In genomic region chr10:98030991-98031431, GRCh38 we compare ENCODE assay signal across 11 cellular contexts. TPM values are rescaled to one million over a fixed set of nuclear protein-coding genes. Genes with fewer than 3 reads are reported as not detected.
DNase-seq lines count a peak whose midpoint lies in the region; ATAC-seq and TF ChIP-seq lines count a peak whose summit lies in the region.
"Had no signal": no experiment of that assay in that cellular context is flagged by ENCODE, and none has a peak within 500 bp of the region (broad histone marks: within the 10 kb centered on the region; RNA-seq: fewer than 3 reads in every experiment).

No MANE protein-coding gene starts in this region.

- POLR2A ChIA-PET in PC-9 (lab: Charles Lee; ENCODE audit: unreplicated experiment): no interaction called here

- intact Hi-C loops in left ventricle myocardium superior (cut with micrococcal nuclease) (no loop called here), PC-9 (cut with micrococcal nuclease; ENCODE audit: unreplicated experiment) (no loop called here)

- peaks cover 58% of the 10 kb centered on the region for H3K27me3 ChIP-seq in BE2C
- no peaks in the 10 kb centered on the region for H3K27me3 ChIP-seq in WERI-Rb-1 (ENCODE audit: insufficient read depth, low read depth, severe bottlenecking)
- peaks cover 19% of the 10 kb centered on the region; the same call in 1 of the 2 replicates for H3K27me3 ChIP-seq in PC-9 (ENCODE audit: insufficient read depth, low read depth)

- no TSS peak for BruUV-seq in PC-9 (replicated peaks; lab: Mats Ljungman, UMichigan)

- H3F3A ChIP-seq in PC-9 (ENCODE audit: insufficient read depth, low read depth): no peaks in the 10 kb centered on the region

- H2AFZ ChIP-seq in PC-9: no peak overlapping the region

- H3K4me1 ChIP-seq in BE2C (no peaks in the 10 kb centered on the region), PC-9 (replicated peaks; ENCODE audit: insufficient read depth) (no peaks in the 10 kb centered on the region)

- H3K27me3 Mint-ChIP-seq in progenitor cell of endocrine pancreas: peaks cover 82% of the 10 kb centered on the region

- ATAC-seq in left ventricle myocardium superior: peak; percentile 13
- ATAC-seq: CD8-positive, alpha-beta T cell had no signal

- H3K9me3 ChIP-seq in BE2C: no peaks in the 10 kb centered on the region
- H3K9me3 ChIP-seq in WERI-Rb-1 (ENCODE audit: severe bottlenecking): no peaks in the 10 kb centered on the region
- no peaks in the 10 kb centered on the region for H3K9me3 ChIP-seq in PC-9 (ENCODE audit: insufficient read depth, low read depth)

- H3K27ac Mint-ChIP-seq in progenitor cell of endocrine pancreas: no peak overlapping the region
- H3K27ac Mint-ChIP-seq: CD8-positive, alpha-beta T cell had no signal

- H3K27ac ChIP-seq in WERI-Rb-1 (peak overlapping the region; percentile 77), PC-9 (no peak overlapping the region)

- TF ChIP-seq CTCF in BE2C (IDR thresholded peaks at IDR 0.05; ENCODE audit: low read depth, low read length): no peak
- no peak for TF ChIP-seq CTCF in WERI-Rb-1 (IDR thresholded peaks at IDR 0.05; ENCODE audit: low read depth, low read length)
- TF ChIP-seq CTCF in progenitor cell of endocrine pancreas (IDR thresholded peaks at IDR 0.05; ENCODE audit: unreplicated experiment): no peak
- no peak for TF ChIP-seq CTCF in PC-9 (conservative IDR thresholded peaks at IDR 0.05)

- peaks cover 3% of the 10 kb centered on the region for H3K4me1 Mint-ChIP-seq in progenitor cell of endocrine pancreas (ENCODE audit: low read depth)

- H3K9me3 Mint-ChIP-seq in progenitor cell of endocrine pancreas (ENCODE audit: low read depth): no peaks in the 10 kb centered on the region
- H3K9me3 Mint-ChIP-seq: CD8-positive, alpha-beta T cell had no signal

- H3K36me3 ChIP-seq in BE2C (no peaks in the 10 kb centered on the region), WERI-Rb-1 (no peaks in the 10 kb centered on the region), PC-9 (ENCODE audit: low read depth) (no peaks in the 10 kb centered on the region)

- H3K4me3 ChIP-seq in BE2C (ENCODE audit: low read depth, low read length) (no peak overlapping the region; the same call in 1 of the 2 replicates), WERI-Rb-1 (ENCODE audit: low read depth, low read length) (peak overlapping the region; percentile 60), PC-9 (no peak overlapping the region)

- H3K4me3 Mint-ChIP-seq in progenitor cell of endocrine pancreas (ENCODE audit: low read depth): peak overlapping the region; percentile 41

- no peaks in the 10 kb centered on the region for H3K79me2 ChIP-seq in PC-9 (ENCODE audit: low read depth)

- no peak overlapping the region for H3K4me2 ChIP-seq in PC-9

- no peaks in the 10 kb centered on the region for H4K20me1 ChIP-seq in PC-9 (ENCODE audit: insufficient read depth)

- H3K9me2 ChIP-seq in PC-9 (ENCODE audit: insufficient read depth): no peaks in the 10 kb centered on the region

- CTCF ChIA-PET in PC-9 (lab: Charles Lee): no interaction called here

- H3K36me3 Mint-ChIP-seq in progenitor cell of endocrine pancreas (ENCODE audit: insufficient read depth): no peaks in the 10 kb centered on the region
- H3K36me3 Mint-ChIP-seq: CD8-positive, alpha-beta T cell had no signal

- peak; percentile 26 for DNase-seq in BE2C
- peak; percentile 52 for DNase-seq in WERI-Rb-1
- DNase-seq in left ventricle myocardium superior: peak; percentile 36
- peak; percentile 23 for DNase-seq in progenitor cell of endocrine pancreas (ENCODE audit: low spot score, unreplicated experiment)
- no peak for DNase-seq in NCI-H345 treated with DMSO at 0.1 percent for 48 hours (lab: John Stamatoyannopoulos, UW; ENCODE audit: unreplicated experiment)
- no peak for DNase-seq in NCI-H510A treated with DMSO at 0.1 percent for 48 hours (lab: John Stamatoyannopoulos, UW)
- DNase-seq in effector CD4-positive, alpha-beta T cell: no peak
- no peak for DNase-seq in PC-9
- DNase-seq: CD8-positive, alpha-beta T cell; stimulated activated naive CD4-positive, alpha-beta T cell treated with Interleukin-2 at 50 U/mL for 16 hours had no signal

RNA-seq across cellular contexts. Expression of gene CRTAC1, which starts 0.6 kb away (rescaled TPM):
- polyA plus RNA-seq in BE2C (2012; ENCODE audit: insufficient read depth, insufficient read length, low read depth): not detected
- total RNA-seq in left ventricle myocardium superior: 1.6 TPM
- 4.2 and 4.6 TPM in 2 replicates for total RNA-seq in progenitor cell of endocrine pancreas
- total RNA-seq in PC-9 (2021): not detected in 2 replicates
- total RNA-seq: CD8-positive, alpha-beta T cell; M059J had no signal

Comparison
In these comparisons a context has a peak if more than half of its experiments do, and no peak if none do; other contexts are left out.
1. DNase-seq: peak in BE2C (single experiment), WERI-Rb-1 (single experiment), left ventricle myocardium superior (single experiment) and progenitor cell of endocrine pancreas (single experiment); none in NCI-H345 treated with DMSO at 0.1 percent for 48 hours (single experiment), NCI-H510A treated with DMSO at 0.1 percent for 48 hours (single experiment), effector CD4-positive, alpha-beta T cell (single experiment) and PC-9 (0 of 2).